24 cellular contexts compared by ENCODE assay signal in the genomic region with DNA sequence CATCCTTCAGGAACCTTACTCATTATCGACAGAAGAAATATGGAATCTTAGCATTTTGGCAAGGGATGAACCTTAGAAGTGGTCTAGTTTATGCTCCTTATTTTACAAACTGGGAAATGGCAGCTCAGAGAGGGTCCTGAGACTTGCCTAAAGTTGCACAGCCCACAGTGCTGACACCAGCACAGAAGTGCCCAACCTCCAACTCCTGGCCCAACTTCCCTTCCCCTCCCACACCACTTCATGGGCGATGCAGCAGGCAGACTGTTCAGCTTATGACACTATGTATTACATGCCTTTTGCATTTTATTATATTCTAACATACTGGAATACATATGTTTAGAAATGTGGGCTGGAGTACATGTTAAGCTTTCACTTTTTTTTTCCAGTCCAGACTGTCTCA. TPM values are rescaled to one million over a fixed set of nuclear protein-coding genes. Genes with fewer than 3 reads are reported as not detected.
"Had no signal": no experiment of that assay in that cellular context is flagged by ENCODE, and none has a peak within 500 bp of the region (broad histone marks: within the 10 kb centered on the region; RNA-seq: fewer than 3 reads in every experiment).

No MANE protein-coding gene starts in this region.

- DNase-seq: activated B cell treated with CpG ODN at 0.5 μM for 24 hours; activated CD4-positive, alpha-beta memory T cell treated with anti-CD3 and anti-CD28 coated beads, Interleukin-2, amount 10 ng/mL, durations not matched to agents 7 days and 5 days; activated CD4-positive, alpha-beta T cell treated with anti-CD3 and anti-CD28 coated beads for 48 hours; activated CD8-positive, alpha-beta memory T cell treated with anti-CD3 and anti-CD28 coated beads, Interleukin-2, amount 10 ng/mL, durations not matched to agents 7 days and 5 days; activated naive CD4-positive, alpha-beta T cell; activated naive CD8-positive, alpha-beta T cell treated with anti-CD3 and anti-CD28 coated beads for 36 hours; amniotic stem cell; dermis blood vessel endothelial cell; effector memory CD4-positive, alpha-beta T cell; foreskin fibroblast; left cardiac atrium; mesenchymal stem cell; mucosa of descending colon; naive B cell; right cardiac atrium; T-helper 2 cell had no signal

- H3K4me3 ChIP-seq: hepatocyte, mucosa of descending colon, neural progenitor cell, prostate gland, skin epidermis, tibial nerve had no signal

- H3K9ac ChIP-seq: neural progenitor cell had no signal

- H3K27ac ChIP-seq: hepatocyte, neural progenitor cell, prostate gland, skin epidermis, tibial nerve had no signal

- H3K4me2 ChIP-seq: hepatocyte, neural progenitor cell had no signal

- H3K4me3 Mint-ChIP-seq: activated B cell treated with CpG ODN at 0.5 μM for 24 hours; activated CD4-positive, alpha-beta memory T cell treated with anti-CD3 and anti-CD28 coated beads, Interleukin-2, amount 10 ng/mL, durations not matched to agents 7 days and 5 days; activated CD8-positive, alpha-beta memory T cell treated with anti-CD3 and anti-CD28 coated beads, Interleukin-2, amount 10 ng/mL, durations not matched to agents 7 days and 5 days; activated naive CD8-positive, alpha-beta T cell treated with anti-CD3 and anti-CD28 coated beads for 36 hours; activated T-helper 17 cell treated with anti-CD3 and anti-CD28 coated beads, Interleukin-2, amount 50 U/mL, for 72 hours; naive B cell; neural progenitor cell; stimulated activated naive CD8-positive, alpha-beta T cell treated with anti-CD3 and anti-CD28 coated beads, Interleukin-15, Interleukin-2, amounts not matched to agents 100 ng/mL and 50 ng/mL, for 24 hours had no signal

- H2AFZ ChIP-seq: hepatocyte, neural progenitor cell had no signal

- H3K4me1 ChIP-seq: prostate gland had no signal

- H3K36me3 Mint-ChIP-seq: activated CD8-positive, alpha-beta memory T cell treated with anti-CD3 and anti-CD28 coated beads, Interleukin-2, amount 10 ng/mL, durations not matched to agents 7 days and 5 days; activated naive CD8-positive, alpha-beta T cell treated with anti-CD3 and anti-CD28 coated beads for 36 hours; naive B cell; neural progenitor cell had no signal

- H3K9me3 Mint-ChIP-seq: activated B cell treated with CpG ODN at 0.5 μM for 24 hours; activated CD4-positive, alpha-beta memory T cell treated with anti-CD3 and anti-CD28 coated beads, Interleukin-2, amount 10 ng/mL, durations not matched to agents 7 days and 5 days; activated naive CD8-positive, alpha-beta T cell treated with anti-CD3 and anti-CD28 coated beads for 36 hours; activated T-helper 17 cell treated with anti-CD3 and anti-CD28 coated beads, Interleukin-2, amount 50 U/mL, for 72 hours; stimulated activated naive CD8-positive, alpha-beta T cell treated with anti-CD3 and anti-CD28 coated beads, Interleukin-15, Interleukin-2, amounts not matched to agents 100 ng/mL and 50 ng/mL, for 24 hours had no signal

- H3K9me3 ChIP-seq: mucosa of descending colon, prostate gland, tibial nerve had no signal

- H3K36me3 ChIP-seq: neural progenitor cell, prostate gland, tibial nerve had no signal

- ATAC-seq: activated CD8-positive, alpha-beta memory T cell treated with anti-CD3 and anti-CD28 coated beads, Interleukin-2, amount 10 ng/mL, durations not matched to agents 7 days and 5 days; activated T-helper 17 cell treated with anti-CD3 and anti-CD28 coated beads, Interleukin-2, amount 50 U/mL, for 72 hours; left cardiac atrium; mucosa of descending colon; right cardiac atrium had no signal

- H3K79me2 ChIP-seq: hepatocyte had no signal

- H3K27ac Mint-ChIP-seq: activated B cell treated with CpG ODN at 0.5 μM for 24 hours; activated CD4-positive, alpha-beta memory T cell treated with anti-CD3 and anti-CD28 coated beads, Interleukin-2, amount 10 ng/mL, durations not matched to agents 7 days and 5 days; activated CD8-positive, alpha-beta memory T cell treated with anti-CD3 and anti-CD28 coated beads, Interleukin-2, amount 10 ng/mL, durations not matched to agents 7 days and 5 days; activated naive CD8-positive, alpha-beta T cell treated with anti-CD3 and anti-CD28 coated beads for 36 hours; activated T-helper 17 cell treated with anti-CD3 and anti-CD28 coated beads, Interleukin-2, amount 50 U/mL, for 72 hours; neural progenitor cell; stimulated activated naive CD8-positive, alpha-beta T cell treated with anti-CD3 and anti-CD28 coated beads, Interleukin-15, Interleukin-2, amounts not matched to agents 100 ng/mL and 50 ng/mL, for 24 hours had no signal

RNA-seq across cellular contexts. Expression of a gene that starts 3.5 kb away (rescaled TPM):
- total RNA-seq: dermis blood vessel endothelial cell, mucosa of descending colon, osteocyte had no signal

RNA-seq across cellular contexts. Expression of a gene that starts 35.4 kb away (rescaled TPM):
- total RNA-seq: activated B cell treated with CpG ODN at 0.5 μM for 24 hours had no signal
